1 cellular context compared by ENCODE assay signal in genomic region chr11:119201236-119201635, GRCh38.
TF ChIP-seq lines count a peak whose summit lies in the region.

No MANE protein-coding gene starts in this region.

TF ChIP-seq in K562, 482 proteins besides CTCF, POLR2A, EP300 and RAD21:
- peak; percentile 66; the same call in 1 of the 2 replicates for TF ChIP-seq RFX1 (IDR thresholded peaks at IDR 0.05)
- peak in 1 of 3 experiments; percentile 46 for TF ChIP-seq YY1 (IDR thresholded peaks at IDR 0.05; ENCODE audit: borderline replicate concordance in 1 of 3, control insufficient read depth in 1 of 3, extremely low read depth in 1 of 3, insufficient read depth in 3 of 3, insufficient read length in 1 of 3, insufficient replicate concordance in 2 of 3, low read depth in 1 of 3, low read length in 2 of 3)
- 0 out of 2 replicates have a peak, but pooled peaks have one; percentile 0 for TF ChIP-seq MEF2D (tag; conservative IDR thresholded peaks at IDR 0.05; ENCODE audit: low read depth)
- 0 out of 2 replicates have a peak, but pooled peaks have one; percentile 18 for TF ChIP-seq HDAC8 (tag; IDR thresholded peaks at IDR 0.05)
